In genomic region chr2:191920502-191920901, GRCh38 we compare ENCODE assay signal across 7 cellular contexts.
"Had no signal": no experiment of that assay in that cellular context is flagged by ENCODE, and none has a peak within 500 bp of the region (broad histone marks: within the 10 kb centered on the region; RNA-seq: fewer than 3 reads in every experiment).

No MANE protein-coding gene starts in this region.

- DNase-seq: IMR-90, KBM-7, KG1 had no signal

- H3K27ac ChIP-seq: HL-60, KMS-11 had no signal

- H3K4me2 ChIP-seq: KMS-11 had no signal

- H3K9ac ChIP-seq: KMS-11 had no signal

- H3K4me3 ChIP-seq: K562 had no signal

- FAIRE-seq: HepG2, K562 had no signal
